Comparison of ENCODE assay signal across 1 cellular context in genomic region chr22:37133304-37134018, GRCh38.
TF ChIP-seq lines count a peak whose summit lies in the region.

No MANE protein-coding gene starts in this region.

TF ChIP-seq in HCT116, 20 proteins besides CTCF, POLR2A, EP300 and RAD21:
- TF ChIP-seq SIN3A (IDR thresholded peaks at IDR 0.05; ENCODE audit: low read depth) = no peak
- TF ChIP-seq EZH2phosphoT487 (IDR thresholded peaks at IDR 0.05; ENCODE audit: borderline replicate concordance) = no peak
- TF ChIP-seq SP1 (IDR thresholded peaks at IDR 0.05; ENCODE audit: low read depth) = no peak
- TF ChIP-seq EGR1 (IDR thresholded peaks at IDR 0.05; ENCODE audit: low read depth) = no peak
- no peak for TF ChIP-seq FOSL1 (IDR thresholded peaks at IDR 0.05; ENCODE audit: low read depth)
- no peak for TF ChIP-seq CBX3 (IDR thresholded peaks at IDR 0.05; ENCODE audit: low read depth)
- no peak for TF ChIP-seq YY1 (IDR thresholded peaks at IDR 0.05; ENCODE audit: extremely low read depth, insufficient replicate concordance, low read depth, low read length)
- no peak for TF ChIP-seq JUND (IDR thresholded peaks at IDR 0.05)
TF ChIP-seq in HCT116: peak in this region for 0.
